ENCODE assay signal across 10 cellular contexts in genomic region chr2:203685081-203685621, GRCh38. TPM values are rescaled to one million over a fixed set of nuclear protein-coding genes. Genes with fewer than 3 reads are reported as not detected.
DNase-seq lines count a peak whose midpoint lies in the region; ATAC-seq and TF ChIP-seq lines count a peak whose summit lies in the region.
"Had no signal": no experiment of that assay in that cellular context is flagged by ENCODE, and none has a peak within 500 bp of the region (broad histone marks: within the 10 kb centered on the region; RNA-seq: fewer than 3 reads in every experiment).

No MANE protein-coding gene starts in this region.

- H3K4me2 ChIP-seq in SK-N-SH, result peak overlapping the region; percentile 20

- DNase-seq in AG20443 (ENCODE audit: low spot score), result peak; percentile 77
- no peak for DNase-seq in SK-N-SH
- DNase-seq in fibroblast of the aortic adventitia (ENCODE audit: low read depth), result peak; percentile 96
- no peak for DNase-seq in psoas muscle
- DNase-seq in activated CD4-positive, CD25-positive, alpha-beta regulatory T cell (lab: John Stamatoyannopoulos, UW), result no peak
- DNase-seq in midbrain (lab: John Stamatoyannopoulos, UW), result no peak
- DNase-seq in NCI-H1694 (lab: John Stamatoyannopoulos, UW), result no peak
- DNase-seq: NCI-H1930 had no signal

- H3K9me3 ChIP-seq in SK-N-SH (no peaks in the 10 kb centered on the region), psoas muscle (no peaks in the 10 kb centered on the region)

- peak in 1 of 2 experiments; percentile 75; a peak in 1 of 4 replicates for TF ChIP-seq EP300 in SK-N-SH (IDR thresholded peaks at IDR 0.05; ENCODE audit: borderline replicate concordance in 1 of 2, low read depth in 1 of 2, low read length in 1 of 2)

- 42% methylated on average over 5 of the region's 5 CpGs for WGBS in SK-N-SH (ENCODE audit: low lambda C conversion rate)
- 36 to 51% (median 38%) methylated on average over 5 of the region's 5 CpGs for WGBS in psoas muscle, 3 donors

- peak overlapping the region; percentile 67; the same call in 1 of the 2 replicates for H2AFZ ChIP-seq in SK-N-SH (ENCODE audit: low read depth)

- no peaks in the 10 kb centered on the region for H4K20me1 ChIP-seq in SK-N-SH (ENCODE audit: insufficient read depth)

- peak overlapping the region; percentile 68 to 97; a peak in 3 of 4 replicates for H3K27ac ChIP-seq in SK-N-SH (ENCODE audit: low read depth in 2 of 2, low read length in 1 of 2)
- peak overlapping the region; percentile 78 for H3K27ac ChIP-seq in psoas muscle
- H3K27ac ChIP-seq: VCaP had no signal

- H3K36me3 ChIP-seq in SK-N-SH (replicated peaks in 1 of 2; ENCODE audit: control insufficient read depth in 1 of 2, insufficient read depth in 2 of 2, low read length in 1 of 2) (no peaks in the 10 kb centered on the region), psoas muscle (ENCODE audit: insufficient read depth in 1 of 2, low read depth in 1 of 2) (no peaks in the 10 kb centered on the region)

- H3K27me3 ChIP-seq in SK-N-SH (ENCODE audit: insufficient read depth) (no peaks in the 10 kb centered on the region), psoas muscle (ENCODE audit: insufficient read depth in 3 of 3, low read length in 2 of 3) (no peaks in the 10 kb centered on the region)

- peak overlapping the region; percentile 66 for H3K9ac ChIP-seq in SK-N-SH

- H3K79me2 ChIP-seq in SK-N-SH (ENCODE audit: insufficient read depth), result no peaks in the 10 kb centered on the region

- H3F3A ChIP-seq in SK-N-SH (replicated peaks; ENCODE audit: insufficient read depth), result peaks cover 16% of the 10 kb centered on the region

- H3K4me1 ChIP-seq in SK-N-SH (ENCODE audit: control insufficient read depth in 1 of 2, insufficient read depth in 2 of 2, low read depth in 1 of 2, low read length in 1 of 2) (peaks cover 0 to 37% of the 10 kb centered on the region in 2 experiments; a peak in 2 of 4 replicates), psoas muscle (peaks cover 85% of the 10 kb centered on the region)

- TF ChIP-seq CTCF in SK-N-SH (IDR thresholded peaks at IDR 0.05) (no peak), fibroblast of the aortic adventitia (IDR thresholded peaks at IDR 0.05; ENCODE audit: insufficient read depth, low read length) (no peak), psoas muscle (IDR thresholded peaks at IDR 0.05) (no peak)

- peak in 1 of 4 donors; percentile 17 for ATAC-seq in psoas muscle
- ATAC-seq in GM19395 (IDR thresholded peaks at IDR 0.05; ENCODE audit: unreplicated experiment), result no peak

- CTCF ChIA-PET in SK-N-SH (lab: Yijun Ruan, JAX), result no interaction called here

- intact Hi-C loops in psoas muscle (cut with DNase I), result loop anchor here in 1 of 2 donors (5.0 to 10.0 kb wide), 2 partner anchors 47 to 220 kb away; no protein-coding TSS in a partner anchor

- no peak for TF ChIP-seq RAD21 in SK-N-SH (IDR thresholded peaks at IDR 0.05; ENCODE audit: low read length)

- POLR2A ChIA-PET in SK-N-SH (lab: Yijun Ruan, JAX), result no interaction called here

- H3K9me2 ChIP-seq in SK-N-SH, result no peaks in the 10 kb centered on the region

- H3K4me3 ChIP-seq in SK-N-SH (ENCODE audit: low read depth in 2 of 2, low read length in 1 of 2), result no peak overlapping the region
- H3K4me3 ChIP-seq in fibroblast of the aortic adventitia (ENCODE audit: low read depth, low read length), result no peak overlapping the region
- H3K4me3 ChIP-seq in psoas muscle, result no peak overlapping the region

TF ChIP-seq in SK-N-SH, 30 proteins besides CTCF, POLR2A, EP300 and RAD21:
- no peak for TF ChIP-seq FOXM1 (IDR thresholded peaks at IDR 0.05; ENCODE audit: low read depth)
- TF ChIP-seq PBX3 (IDR thresholded peaks at IDR 0.05), result peak; percentile 81
- TF ChIP-seq TAF1 (IDR thresholded peaks at IDR 0.05; ENCODE audit: borderline replicate concordance, low read depth, low read length), result no peak
- peak; percentile 40; the same call in 1 of the 2 replicates for TF ChIP-seq MEF2A (IDR thresholded peaks at IDR 0.05; ENCODE audit: borderline replicate concordance, low read depth)
- peak; percentile 62 for TF ChIP-seq NFIC (IDR thresholded peaks at IDR 0.05; ENCODE audit: borderline replicate concordance)
- TF ChIP-seq TCF12 (IDR thresholded peaks at IDR 0.05), result peak; percentile 60; the same call in 1 of the 2 replicates
- peak; percentile 50; the same call in 1 of the 2 replicates for TF ChIP-seq MAX (IDR thresholded peaks at IDR 0.05; ENCODE audit: low read depth)
- TF ChIP-seq YY1 (IDR thresholded peaks at IDR 0.05; ENCODE audit: low read depth), result peak; percentile 53; the same call in 1 of the 2 replicates
- peak; percentile 18; the same call in 1 of the 2 replicates for TF ChIP-seq RXRA (IDR thresholded peaks at IDR 0.05; ENCODE audit: borderline replicate concordance, low read depth)
- TF ChIP-seq FOXJ3 (CRISPR knock-in tag; IDR thresholded peaks at IDR 0.05), result no peak
- TF ChIP-seq JUND (IDR thresholded peaks at IDR 0.05), result peak; percentile 65
- TF ChIP-seq FOSL2 (IDR thresholded peaks at IDR 0.05; ENCODE audit: borderline replicate concordance, low read depth), result peak; percentile 58; the same call in 1 of the 2 replicates
- TF ChIP-seq ZBTB33 (IDR thresholded peaks at IDR 0.05; ENCODE audit: borderline replicate concordance, low read depth), result no peak

RNA-seq across cellular contexts. Expression of gene CD28, which starts 21.3 kb away (rescaled TPM):
- polyA plus RNA-seq in SK-N-SH (2012; rRNA removed) (0.05 and 0.13 TPM in 2 replicates), psoas muscle (under 1 TPM; 0.01 to 0.09 (median 0.03) TPM)
- 0.04 and 0.10 TPM in 2 replicates for polyA plus RNA-seq in SK-N-SH (2012; cell fraction: cytosol; rRNA removed)
- polyA plus RNA-seq in SK-N-SH (2012; cell fraction: nucleus; rRNA removed), result 0.05 and 0.06 TPM in 2 replicates
- total RNA-seq in fibroblast of the aortic adventitia (ENCODE audit: low replicate concordance) (not detected in 2 replicates), psoas muscle (under 1 TPM; 0.17 to 0.71 (median 0.45) TPM)

Comparison
In these comparisons a context has a peak if more than half of its experiments do, and no peak if none do; other contexts are left out.
1. DNase-seq: peak in AG20443 (single experiment) and fibroblast of the aortic adventitia (single experiment); none in SK-N-SH (single experiment), psoas muscle (0 of 2), activated CD4-positive, CD25-positive, alpha-beta regulatory T cell (0 of 4), midbrain (single experiment) and NCI-H1694 (single experiment).